In the genomic region with DNA sequence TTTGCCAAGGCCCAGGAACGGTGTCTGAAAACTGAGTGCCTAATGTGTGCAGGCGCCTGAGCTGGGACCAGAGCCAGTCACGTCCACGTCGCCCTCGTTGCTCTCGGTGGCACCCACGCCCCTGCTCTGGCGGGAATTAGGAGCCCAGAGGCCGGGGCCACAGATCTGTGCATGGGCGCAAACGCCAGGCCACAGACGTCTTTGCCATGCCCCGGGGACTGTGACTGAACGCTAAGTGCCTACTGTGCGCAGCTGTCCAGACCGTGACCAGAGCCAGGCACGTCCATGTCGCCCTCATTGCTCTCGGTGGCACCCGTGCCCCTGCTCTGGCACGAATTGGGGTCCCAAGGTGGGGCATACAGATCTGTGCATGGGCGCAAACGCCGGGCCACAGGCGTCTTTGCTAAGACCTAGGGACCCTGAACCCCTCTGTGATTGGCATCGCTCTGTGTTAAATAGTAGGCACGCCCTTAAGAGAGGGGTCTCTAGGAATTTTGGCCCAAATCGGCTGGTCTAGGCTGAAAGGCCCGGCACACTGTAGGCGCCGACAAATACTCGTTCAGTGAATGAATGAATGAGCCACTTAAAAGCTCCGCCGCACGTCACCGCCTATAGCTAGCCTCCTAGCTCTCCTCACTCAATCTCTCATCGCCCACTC, we compare ENCODE assay signal across 9 cellular contexts. TPM values are rescaled to one million over a fixed set of nuclear protein-coding genes. Genes with fewer than 3 reads are reported as not detected.
A peak's percentile ranks its signal among the peaks of the same experiment; 100 is the strongest.
DNase-seq lines count a peak whose midpoint lies in the region; ATAC-seq and TF ChIP-seq lines count a peak whose summit lies in the region.
"Had no signal": no experiment of that assay in that cellular context is flagged by ENCODE, and none has a peak within 500 bp of the region (broad histone marks: within the 10 kb centered on the region; RNA-seq: fewer than 3 reads in every experiment).

No MANE protein-coding gene starts in this region.

- peaks cover 7% of the 10 kb centered on the region for H3K36me3 ChIP-seq in NT2/D1 (ENCODE audit: insufficient read depth, insufficient read length, low read length)

- no peaks in the 10 kb centered on the region for H3K27me3 ChIP-seq in NT2/D1 (ENCODE audit: insufficient read depth, insufficient read length)

- H3K4me3 ChIP-seq in NT2/D1 (ENCODE audit: insufficient read length, low read depth) (peak overlapping the region; percentile 97), lower leg skin (ENCODE audit: low read depth, poor library complexity, severe bottlenecking) (no peak overlapping the region)

- TF ChIP-seq POLR2A in lower leg skin (IDR thresholded peaks at IDR 0.05): no peak

- peak; percentile 19 for ATAC-seq in effector memory CD8-positive, alpha-beta T cell (replicated peaks)
- ATAC-seq in GM19328 (IDR thresholded peaks at IDR 0.05; ENCODE audit: unreplicated experiment): no peak

- intact Hi-C loops in lower leg skin (cut with DNase I; ENCODE audit: low total_unique reads): no loop called here

- 53 to 61% methylated on average over 31 of the region's 38 CpGs for WGBS in lower leg skin, 2 donors

- no peaks in the 10 kb centered on the region for H3K9me3 Mint-ChIP-seq in effector memory CD8-positive, alpha-beta T cell
- no peaks in the 10 kb centered on the region for H3K9me3 Mint-ChIP-seq in neural crest cell

- H3K9me3 ChIP-seq in NT2/D1 (ENCODE audit: insufficient read depth, low read length): no peaks in the 10 kb centered on the region

- TF ChIP-seq CTCF in C4-2B (conservative IDR thresholded peaks at IDR 0.05) (no peak), neural crest cell (conservative IDR thresholded peaks at IDR 0.05) (no peak), lower leg skin (IDR thresholded peaks at IDR 0.05) (no peak)

- peaks cover 12 to 30% of the 10 kb centered on the region in 2 donors for H3K4me1 Mint-ChIP-seq in effector memory CD8-positive, alpha-beta T cell (ENCODE audit: low read depth in 2 of 2)
- H3K4me1 Mint-ChIP-seq in neural crest cell: peaks cover 10% of the 10 kb centered on the region

- peak overlapping the region; percentile 95 to 96 for H3K27ac Mint-ChIP-seq in effector memory CD8-positive, alpha-beta T cell
- peak overlapping the region; percentile 82 for H3K27ac Mint-ChIP-seq in neural crest cell (ENCODE audit: unreplicated experiment)

- H3K4me1 ChIP-seq in NT2/D1 (ENCODE audit: insufficient read depth, insufficient read length): peaks cover 45% of the 10 kb centered on the region

- DNase-seq in NT2/D1 (ENCODE audit: low read depth, low spot score): no peak
- DNase-seq in effector memory CD8-positive, alpha-beta T cell: peak in 2 of 3 experiments; percentile 10 to 12
- no peak for DNase-seq in neural crest cell (ENCODE audit: low read depth, low spot score)
- no peak for DNase-seq in lower leg skin (ENCODE audit: low spot score in 2 of 2)
- no peak for DNase-seq in NCI-H1048 (lab: John Stamatoyannopoulos, UW)
- no peak for DNase-seq in AG08395 (ENCODE audit: low spot score)

- H3K27ac ChIP-seq in C4-2B: peak overlapping the region; percentile 92

- no peaks in the 10 kb centered on the region for H3K27me3 Mint-ChIP-seq in effector memory CD8-positive, alpha-beta T cell
- H3K27me3 Mint-ChIP-seq in neural crest cell (ENCODE audit: low read depth): no peaks in the 10 kb centered on the region

- H3K4me3 Mint-ChIP-seq in effector memory CD8-positive, alpha-beta T cell: peak overlapping the region; percentile 93 to 95
- peak overlapping the region; percentile 93 for H3K4me3 Mint-ChIP-seq in neural crest cell

- H3K36me3 Mint-ChIP-seq in effector memory CD8-positive, alpha-beta T cell (ENCODE audit: insufficient read depth): peaks cover 18% of the 10 kb centered on the region
- no peaks in the 10 kb centered on the region for H3K36me3 Mint-ChIP-seq in neural crest cell (ENCODE audit: low read depth)

- peak overlapping the region; percentile 96 for H3K9ac ChIP-seq in NT2/D1 (ENCODE audit: insufficient read length, low read depth)

RNA-seq across cellular contexts. Expression of gene UBALD1, which starts 0.8 kb away (rescaled TPM):
- total RNA-seq in neural crest cell: 14.8 and 17.6 TPM in 2 replicates
- total RNA-seq in lower leg skin: 10 to 100 TPM in 3 of 4 donors, 1 to 10 TPM in 1; 9.8 to 14.9 (median 14.3) TPM

RNA-seq across cellular contexts. Expression of gene MGRN1, which starts 9.1 kb away (rescaled TPM):
- 79.7 and 83.1 TPM in 2 replicates for total RNA-seq in neural crest cell
- 10 to 100 TPM; 35.3 to 53.4 (median 40.1) TPM for total RNA-seq in lower leg skin

RNA-seq across cellular contexts. Expression of gene C16orf96, which starts 59.4 kb away (rescaled TPM):
- total RNA-seq in neural crest cell: 0.30 and 0.32 TPM in 2 replicates
- total RNA-seq in lower leg skin: under 1 TPM; 0.08 to 0.49 (median 0.29) TPM
- total RNA-seq: glomerular endothelial cell had no signal

Comparison
In these comparisons a context has a peak if more than half of its experiments do, and no peak if none do; other contexts are left out.
1. DNase-seq: peak in effector memory CD8-positive, alpha-beta T cell (2 of 3); none in NT2/D1 (single experiment), neural crest cell (single experiment), lower leg skin (0 of 2), NCI-H1048 (single experiment) and AG08395 (single experiment).